In the genomic region with DNA sequence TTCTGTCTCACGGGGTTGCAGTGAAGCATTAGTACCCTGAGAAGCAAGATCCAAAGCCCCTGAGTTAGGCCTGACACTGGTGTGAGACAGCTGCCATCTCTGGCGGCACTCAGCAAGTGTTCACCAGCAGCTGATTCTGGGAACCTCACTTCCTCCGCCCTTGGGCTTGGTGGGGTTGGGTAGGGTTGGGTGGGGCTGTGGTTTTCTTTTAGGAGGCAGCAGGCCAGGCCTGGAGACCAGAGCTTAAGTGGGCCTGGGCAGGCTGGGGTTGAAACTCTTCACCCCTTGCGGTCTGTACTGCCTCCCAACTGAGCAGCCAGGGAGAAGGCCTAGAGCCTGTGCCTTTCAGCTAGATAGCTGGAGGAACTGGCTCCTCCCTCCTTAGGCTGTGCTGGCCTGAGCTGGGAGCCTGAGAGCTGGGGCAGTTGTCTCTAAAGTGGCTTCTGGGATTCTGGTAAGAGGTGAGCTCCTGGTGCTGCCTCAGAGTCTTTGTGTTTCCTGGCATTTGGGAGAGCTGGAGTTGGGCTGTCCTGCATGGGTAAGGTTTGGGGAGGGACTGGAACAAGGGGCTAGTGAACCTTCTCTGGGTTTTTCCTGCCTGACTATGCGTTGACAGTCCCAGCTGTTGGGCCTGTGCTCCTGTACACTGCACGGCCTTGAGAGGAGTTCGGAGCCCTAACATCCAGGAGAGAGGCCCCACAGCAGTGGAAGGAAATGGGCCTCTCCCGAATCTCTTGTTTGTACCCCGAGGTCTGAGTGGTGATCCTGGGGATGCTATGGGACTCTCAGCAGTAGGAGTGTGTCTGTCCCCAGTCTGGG, we compare ENCODE assay signal across 8 cellular contexts. TPM values are rescaled to one million over a fixed set of nuclear protein-coding genes. Genes with fewer than 3 reads are reported as not detected.
DNase-seq lines count a peak whose midpoint lies in the region; ATAC-seq and TF ChIP-seq lines count a peak whose summit lies in the region.

No MANE protein-coding gene starts in this region.

- peaks cover 21 to 46% of the 10 kb centered on the region in 2 donors for H3K36me3 Mint-ChIP-seq in CD14-positive monocyte

- peaks cover 30 to 70% of the 10 kb centered on the region in 2 donors for H3K4me1 ChIP-seq in adrenal gland (replicated peaks in 1 of 2)

- no peaks in the 10 kb centered on the region for H3K36me3 ChIP-seq in adrenal gland (replicated peaks in 1 of 2)

- H3K27ac ChIP-seq in adrenal gland: peak overlapping the region in 2 of 5 donors; percentile 63 to 82

- H3K4me3 Mint-ChIP-seq in CD14-positive monocyte: peak overlapping the region; percentile 71 to 86

- peak overlapping the region in 1 of 4 donors; percentile 31 for H3K4me3 ChIP-seq in adrenal gland

- H3K27ac Mint-ChIP-seq in CD14-positive monocyte: peak overlapping the region; percentile 86 to 97 (median 95)

- peaks cover 0 to 3% (median 0%) of the 10 kb centered on the region in 7 donors for H3K9me3 Mint-ChIP-seq in CD14-positive monocyte

- peaks cover 0 to 3% (median 2%) of the 10 kb centered on the region in 3 donors for H3K27me3 Mint-ChIP-seq in CD14-positive monocyte (ENCODE audit: low read depth in 3 of 3)

- TF ChIP-seq CTCF in CD14-positive monocyte (IDR thresholded peaks at IDR 0.05): no peak
- TF ChIP-seq CTCF in adrenal gland (IDR thresholded peaks at IDR 0.05): no peak

- H3K27me3 ChIP-seq in adrenal gland: no peaks in the 10 kb centered on the region

- intact Hi-C loops in CD14-positive monocyte (cut with micrococcal nuclease) (loop anchor here in 1 of 2 donors (5.0 kb wide), 1 partner anchor 43 kb away; no protein-coding TSS in a partner anchor), adrenal gland (cut with DNase I) (no loop called here)

- 58 to 70% (median 65%) methylated on average over 4 to 9 of the region's 9 CpGs for WGBS in adrenal gland, 4 donors

- peaks cover 87% of the 10 kb centered on the region for H3K4me1 Mint-ChIP-seq in CD14-positive monocyte

- H3K9me3 ChIP-seq in adrenal gland (replicated peaks in 1 of 3): no peaks in the 10 kb centered on the region

- DNase-seq in CD14-positive monocyte (ENCODE audit: low spot score) (peak; percentile 82), adrenal gland (peak in 6 of 7 donors; percentile 42 to 71 (median 50)), hepatic stellate cell (ENCODE audit: low spot score) (peak; percentile 90), inferior parietal cortex (ENCODE audit: extremely low spot score) (no peak)
- DNase-seq in stimulated activated CD8-positive, alpha-beta memory T cell treated with anti-CD3 and anti-CD28 coated beads, Interleukin-15, amount 100 ng/mL, for 1 hour (ENCODE audit: low read depth): peak; percentile 50

- TF ChIP-seq POLR2A in GM19193 (IDR thresholded peaks at IDR 0.05; ENCODE audit: extremely low read depth, insufficient read depth, insufficient read length) (peak; percentile 45), adrenal gland (IDR thresholded peaks at IDR 0.05) (no peak)

- ATAC-seq in HG03196 (IDR thresholded peaks at IDR 0.05; ENCODE audit: unreplicated experiment): peak; percentile 55
- ATAC-seq in SK-N-SH treated with all-trans-retinoic acid at 6 μM for 48 hours: peak; percentile 45

TF ChIP-seq in SK-N-SH treated with all-trans-retinoic acid at 6 μM for 48 hours, 23 proteins besides CTCF, POLR2A, EP300 and RAD21:
- TF ChIP-seq, protein P1, sequence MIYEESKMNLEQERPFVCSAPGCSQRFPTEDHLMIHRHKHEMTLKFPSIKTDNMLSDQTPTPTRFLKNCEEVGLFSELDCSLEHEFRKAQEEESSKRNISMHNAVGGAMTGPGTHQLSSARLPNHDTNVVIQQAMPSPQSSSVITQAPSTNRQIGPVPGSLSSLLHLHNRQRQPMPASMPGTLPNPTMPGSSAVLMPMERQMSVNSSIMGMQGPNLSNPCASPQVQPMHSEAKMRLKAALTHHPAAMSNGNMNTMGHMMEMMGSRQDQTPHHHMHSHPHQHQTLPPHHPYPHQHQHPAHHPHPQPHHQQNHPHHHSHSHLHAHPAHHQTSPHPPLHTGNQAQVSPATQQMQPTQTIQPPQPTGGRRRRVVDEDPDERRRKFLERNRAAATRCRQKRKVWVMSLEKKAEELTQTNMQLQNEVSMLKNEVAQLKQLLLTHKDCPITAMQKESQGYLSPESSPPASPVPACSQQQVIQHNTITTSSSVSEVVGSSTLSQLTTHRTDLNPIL (CRISPR knock-in tag; IDR thresholded peaks at IDR 0.05; ENCODE audit: low read depth): no peak
TF ChIP-seq in SK-N-SH treated with all-trans-retinoic acid at 6 μM for 48 hours: peak in this region for 0.

RNA-seq across cellular contexts. Expression of gene TSPAN14, which starts 5.1 kb away (rescaled TPM):
- polyA plus RNA-seq in CD14-positive monocyte: 100 to 1,000 TPM; 123 to 160 TPM
- 100 to 1,000 TPM in 1 of 8 donors, 10 to 100 TPM in 7; 31.4 to 112 (median 54.6) TPM for total RNA-seq in adrenal gland
- polyA plus RNA-seq in adrenal gland: 10 to 100 TPM; 13.1 to 19.5 (median 17.9) TPM

RNA-seq across cellular contexts. Expression of gene PRXL2A, which starts 50.9 kb away (rescaled TPM):
- polyA plus RNA-seq in CD14-positive monocyte (1 to 10 TPM; 3.4 to 4.1 TPM), adrenal gland (10 to 100 TPM; 24.0 to 42.6 (median 35.8) TPM)
- 10 to 100 TPM; 12.7 to 49.5 (median 21.1) TPM for total RNA-seq in adrenal gland

Comparison
In these comparisons a context has a peak if more than half of its experiments do, and no peak if none do; other contexts are left out.
1. RNA of gene TSPAN14, which starts 5.1 kb away (polyA plus RNA-seq): 123 to 160 TPM in CD14-positive monocyte; 13.1 to 19.5 TPM in adrenal gland; every median in the first group is over 4 times any median in the second.
2. RNA of gene PRXL2A, which starts 50.9 kb away (polyA plus RNA-seq): 24.0 to 42.6 TPM in adrenal gland; 3.4 to 4.1 TPM in CD14-positive monocyte; every median in the first group is over 4 times any median in the second.